Comparison of ENCODE assay signal across 24 cellular contexts in the genomic region with DNA sequence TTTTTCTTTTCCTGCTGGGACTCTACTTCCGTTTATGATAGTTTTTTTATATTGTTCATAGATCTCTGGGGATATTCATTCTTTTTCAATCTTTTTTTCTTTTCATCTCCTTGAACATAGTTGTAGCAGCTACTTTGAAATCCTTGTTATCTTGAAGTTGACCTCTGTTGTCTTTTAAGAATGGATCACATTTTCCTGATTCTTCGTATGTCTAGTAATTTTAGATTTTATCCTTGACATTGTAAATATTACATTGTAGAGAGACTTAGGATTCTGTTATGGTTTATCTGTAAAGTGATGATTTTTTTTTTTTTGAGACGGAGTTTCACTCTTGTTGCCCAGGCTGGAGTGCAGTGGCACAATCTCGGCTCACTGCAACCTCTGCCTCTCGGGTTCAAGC. TPM values are rescaled to one million over a fixed set of nuclear protein-coding genes. Genes with fewer than 3 reads are reported as not detected.
"Had no signal": no experiment of that assay in that cellular context is flagged by ENCODE, and none has a peak within 500 bp of the region (broad histone marks: within the 10 kb centered on the region; RNA-seq: fewer than 3 reads in every experiment).

No MANE protein-coding gene starts in this region.

- H3K9me3 ChIP-seq: MG63, SJSA1 had no signal

- H3K27me3 ChIP-seq: MG63, SJSA1 had no signal

- H3K27ac ChIP-seq: SJSA1, SK-N-MC had no signal

- H3K4me1 ChIP-seq: SJSA1 had no signal

- ATAC-seq: HepG2 had no signal

- H3K4me3 ChIP-seq: MG63, SJSA1, SK-N-MC had no signal

- DNase-seq: Karpas-422, KG1, MG63, NCI-H1092, NCI-H1105 treated with DMSO at 0.1 percent for 48 hours, NCI-H1417 treated with DMSO at 0.1 percent for 48 hours, NCI-H187, NCI-H2029, NCI-H2081 treated with DMSO at 0.1 percent for 48 hours, NCI-H2171, NCI-H226, NCI-H446, NCI-H510A, NCI-H524 treated with DMSO at 0.1 percent for 48 hours, NCI-H69, NCI-H774, Right ventricle myocardium superior, RPMI8226, SIG-M5 had no signal

RNA-seq across cellular contexts. Expression of a gene that starts 32.1 kb away (rescaled TPM):
- total RNA-seq: HepG2, HT1080, IMR-90, Right ventricle myocardium superior, SJSA1 had no signal
- polyA plus RNA-seq: HepG2, IMR-90 had no signal
